8 cellular contexts compared by ENCODE assay signal in genomic region chr10:72257051-72257892, GRCh38. TPM values are rescaled to one million over a fixed set of nuclear protein-coding genes. Genes with fewer than 3 reads are reported as not detected.
DNase-seq lines count a peak whose midpoint lies in the region; ATAC-seq and TF ChIP-seq lines count a peak whose summit lies in the region.

No MANE protein-coding gene starts in this region.

- DNase-seq in Caki2 (ENCODE audit: low read depth) (peak; percentile 36), KG1 (lab: John Stamatoyannopoulos, UW) (peak; percentile 30), breast epithelium (ENCODE audit: low spot score in 2 of 2) (no peak), osteocyte (ENCODE audit: extremely low spot score, unreplicated experiment) (no peak), T-helper 9 cell (no peak)
- no peak for DNase-seq in effector memory CD8-positive, alpha-beta T cell
- DNase-seq in NK-92 treated with Interleukin-12 subunit alpha and Interleukin-12 subunit beta, amount 100 ng/mL, for 24 hours (lab: John Stamatoyannopoulos, UW): no peak

- no peak overlapping the region for H3K4me3 ChIP-seq in breast epithelium

- no peak for ATAC-seq in effector memory CD8-positive, alpha-beta T cell (replicated peaks)
- no peak for ATAC-seq in HG02973 (IDR thresholded peaks at IDR 0.05; ENCODE audit: unreplicated experiment)

- H3K27me3 ChIP-seq in breast epithelium: no peaks in the 10 kb centered on the region

- H3K4me3 Mint-ChIP-seq in osteocyte (ENCODE audit: unreplicated experiment): no peak overlapping the region
- H3K4me3 Mint-ChIP-seq in effector memory CD8-positive, alpha-beta T cell: peak overlapping the region in 1 of 2 donors; percentile 31

- no peaks in the 10 kb centered on the region for H3K36me3 Mint-ChIP-seq in osteocyte (ENCODE audit: unreplicated experiment)
- H3K36me3 Mint-ChIP-seq in effector memory CD8-positive, alpha-beta T cell (ENCODE audit: insufficient read depth): peaks cover 13% of the 10 kb centered on the region

- H3K4me1 Mint-ChIP-seq in osteocyte (ENCODE audit: unreplicated experiment): peaks cover 85% of the 10 kb centered on the region
- H3K4me1 Mint-ChIP-seq in effector memory CD8-positive, alpha-beta T cell (ENCODE audit: low read depth in 2 of 2): peaks cover 57 to 59% of the 10 kb centered on the region in 2 donors

- intact Hi-C loops in breast epithelium (cut with DNase I; ENCODE audit: low total_unique reads): no loop called here

- no peak for TF ChIP-seq CTCF in breast epithelium (IDR thresholded peaks at IDR 0.05)
- no peak for TF ChIP-seq CTCF in osteocyte (IDR thresholded peaks at IDR 0.05)

- peak overlapping the region; percentile 82 to 91 for H3K27ac ChIP-seq in breast epithelium

- peak overlapping the region; percentile 97 for H3K27ac Mint-ChIP-seq in osteocyte (ENCODE audit: unreplicated experiment)
- peak overlapping the region in 1 of 2 donors; percentile 35 for H3K27ac Mint-ChIP-seq in effector memory CD8-positive, alpha-beta T cell

- in situ Hi-C loops in Caki2 (cut with HindIII; ENCODE audit: low pct_unique_long_range_greater_than_20kb, low sequenced_read_pairs): no loop called here

- peaks cover 36 to 49% of the 10 kb centered on the region in 2 donors for H3K4me1 ChIP-seq in breast epithelium

- no peaks in the 10 kb centered on the region for H3K36me3 ChIP-seq in breast epithelium

- no peaks in the 10 kb centered on the region for H3K9me3 Mint-ChIP-seq in osteocyte (ENCODE audit: unreplicated experiment)
- no peaks in the 10 kb centered on the region for H3K9me3 Mint-ChIP-seq in effector memory CD8-positive, alpha-beta T cell

- H3K27me3 Mint-ChIP-seq in osteocyte (ENCODE audit: unreplicated experiment): no peaks in the 10 kb centered on the region
- no peaks in the 10 kb centered on the region for H3K27me3 Mint-ChIP-seq in effector memory CD8-positive, alpha-beta T cell

- H3K9me3 ChIP-seq in breast epithelium: no peaks in the 10 kb centered on the region

- no peak for TF ChIP-seq POLR2A in breast epithelium (IDR thresholded peaks at IDR 0.05)

RNA-seq across cellular contexts. Expression of gene DDIT4, which starts 16.5 kb away (rescaled TPM):
- 408 and 445 TPM in 2 replicates for total RNA-seq in Caki2 (2014; rRNA removed; shearing (Covaris generic); ENCODE audit: low replicate concordance)
- total RNA-seq in breast epithelium (100 to 1,000 TPM; 183 to 555 (median 341) TPM), osteocyte (288 and 290 TPM in 2 replicates)

RNA-seq across cellular contexts. Expression of gene ASCC1, which starts 41.2 kb away (rescaled TPM):
- 55.1 and 82.7 TPM in 2 replicates for total RNA-seq in Caki2 (2014; rRNA removed; shearing (Covaris generic); ENCODE audit: low replicate concordance)
- total RNA-seq in breast epithelium (10 to 100 TPM; 28.5 to 42.9 (median 29.6) TPM), osteocyte (39.1 and 40.6 TPM in 2 replicates)

RNA-seq across cellular contexts. Expression of gene ANAPC16, which starts 41.5 kb away (rescaled TPM):
- 279 and 280 TPM in 2 replicates for total RNA-seq in Caki2 (2014; rRNA removed; shearing (Covaris generic); ENCODE audit: low replicate concordance)
- total RNA-seq in breast epithelium (100 to 1,000 TPM; 104 to 155 (median 112) TPM), osteocyte (61.7 and 70.3 TPM in 2 replicates)

Comparison
In these comparisons a context has a peak if more than half of its experiments do, and no peak if none do; other contexts are left out.
1. DNase-seq: peak in Caki2 (single experiment) and KG1 (single experiment); none in breast epithelium (0 of 2), osteocyte (single experiment), effector memory CD8-positive, alpha-beta T cell (0 of 3), NK-92 treated with Interleukin-12 subunit alpha and Interleukin-12 subunit beta, amount 100 ng/mL, for 24 hours (single experiment) and T-helper 9 cell (single experiment).